ENCODE assay signal across 9 cellular contexts in genomic region chr2:27955762-27956161, GRCh38.
DNase-seq lines count a peak whose midpoint lies in the region; ATAC-seq and TF ChIP-seq lines count a peak whose summit lies in the region.
"Had no signal": no experiment of that assay in that cellular context is flagged by ENCODE, and none has a peak within 500 bp of the region (broad histone marks: within the 10 kb centered on the region; RNA-seq: fewer than 3 reads in every experiment).

No MANE protein-coding gene starts in this region.

- DNase-seq in DND-41: no peak
- DNase-seq in Panc1 (ENCODE audit: low read depth, low spot score): no peak
- no peak for DNase-seq in effector memory CD8-positive, alpha-beta T cell
- no peak for DNase-seq in sigmoid colon
- no peak for DNase-seq in NCI-H446 treated with DMSO at 0.1 percent for 48 hours (lab: John Stamatoyannopoulos, UW)
- no peak for DNase-seq in endodermal cell
- DNase-seq: foreskin melanocyte had no signal

- H2AFZ ChIP-seq in DND-41 (ENCODE audit: low read depth, low read length): 0 out of 2 replicates have a peak overlapping the region, but pooled peaks have one; percentile 7

- ATAC-seq in DND-41 (ENCODE audit: insufficient read depth, low read depth): no peak
- ATAC-seq in Panc1: no peak
- no peak for ATAC-seq in effector memory CD8-positive, alpha-beta T cell (replicated peaks)
- ATAC-seq in HG03378 (IDR thresholded peaks at IDR 0.05; ENCODE audit: unreplicated experiment): no peak
- ATAC-seq in HG02870 (IDR thresholded peaks at IDR 0.05; ENCODE audit: unreplicated experiment): no peak

- H3K9ac ChIP-seq in DND-41 (ENCODE audit: low read depth, low read length) (peak overlapping the region; percentile 47), endodermal cell (ENCODE audit: extremely low read depth, low read length, poor library complexity, severe bottlenecking) (no peak overlapping the region)

- no peak for TF ChIP-seq EP300 in sigmoid colon (IDR thresholded peaks at IDR 0.05)

- peak overlapping the region; percentile 56 for H3K4me2 ChIP-seq in DND-41 (ENCODE audit: insufficient read depth, low read length)

- no peaks in the 10 kb centered on the region for H3K27me3 ChIP-seq in DND-41 (ENCODE audit: insufficient read depth, low read length, poor library complexity)
- H3K27me3 ChIP-seq in Panc1 (ENCODE audit: control insufficient read depth, insufficient read depth, low read length): no peaks in the 10 kb centered on the region
- no peaks in the 10 kb centered on the region for H3K27me3 ChIP-seq in sigmoid colon
- H3K27me3 ChIP-seq in endodermal cell (ENCODE audit: control insufficient read depth, insufficient read depth, low read length, poor library complexity, severe bottlenecking): no peaks in the 10 kb centered on the region

- POLR2A ChIA-PET in Panc1 (lab: Charles Lee): no interaction called here

- no peaks in the 10 kb centered on the region for H3K9me3 Mint-ChIP-seq in effector memory CD8-positive, alpha-beta T cell
- H3K9me3 Mint-ChIP-seq in endodermal cell: peaks cover 9% of the 10 kb centered on the region

- intact Hi-C loops in Panc1 (cut with micrococcal nuclease; ENCODE audit: unreplicated experiment) (loop anchor here (10.0 kb wide), 1 partner anchor 439 kb away; the partner anchor contains the start of gene FOSL2), sigmoid colon (cut with DNase I) (loop anchor here (5.0 kb wide), 1 partner anchor 437 kb away; the partner anchor contains the start of gene FOSL2)

- 0 out of 4 replicates have a peak overlapping the region, but pooled peaks of 1 of the 2 experiments have one; percentile 25 for H3K4me3 ChIP-seq in DND-41 (ENCODE audit: low read depth in 1 of 2, low read length in 2 of 2)
- H3K4me3 ChIP-seq in Panc1 (ENCODE audit: low read depth in 2 of 2, low read length in 2 of 2): no peak overlapping the region
- no peak overlapping the region for H3K4me3 ChIP-seq in sigmoid colon
- no peak overlapping the region for H3K4me3 ChIP-seq in endodermal cell (ENCODE audit: low read length)

- no peak for TF ChIP-seq POLR2A in sigmoid colon (IDR thresholded peaks at IDR 0.05)

- H3K4me1 ChIP-seq in DND-41 (ENCODE audit: insufficient read depth, low read length) (peaks cover 88% of the 10 kb centered on the region), Panc1 (ENCODE audit: control insufficient read depth, insufficient read depth, low read length) (peaks cover 20% of the 10 kb centered on the region), sigmoid colon (peaks cover 0 to 57% (median 42%) of the 10 kb centered on the region in 4 donors), endodermal cell (ENCODE audit: control insufficient read depth, insufficient read depth, low read length) (no peaks in the 10 kb centered on the region)

- TF ChIP-seq CTCF in DND-41 (IDR thresholded peaks at IDR 0.05; ENCODE audit: borderline replicate concordance, extremely low read depth, low read length, poor library complexity, severe bottlenecking) (no peak), Panc1 (IDR thresholded peaks at IDR 0.05) (no peak), sigmoid colon (IDR thresholded peaks at IDR 0.05) (no peak), endodermal cell (conservative IDR thresholded peaks at IDR 0.05) (no peak)

- WGBS in sigmoid colon, 2 donors: 80 to 84% methylated on average over 3 of the region's 3 CpGs
- WGBS in endodermal cell (ENCODE audit: insufficient coverage in 1 of 2, insufficient read length in 1 of 2), 2 experiments: 100% methylated on average over 2 to 3 of the region's 3 CpGs

- H3K79me2 ChIP-seq in DND-41 (ENCODE audit: insufficient read depth, low read length): peaks cover 64% of the 10 kb centered on the region

- no peaks in the 10 kb centered on the region for H4K20me1 ChIP-seq in DND-41 (ENCODE audit: insufficient read depth, low read length)

- CTCF ChIA-PET in Panc1 (lab: Charles Lee): no interaction called here

- H3K36me3 ChIP-seq in DND-41 (ENCODE audit: insufficient read depth, low read length) (no peaks in the 10 kb centered on the region), Panc1 (ENCODE audit: control insufficient read depth, insufficient read depth, low read length) (no peaks in the 10 kb centered on the region), sigmoid colon (no peaks in the 10 kb centered on the region), endodermal cell (ENCODE audit: control insufficient read depth, insufficient read depth, low read length) (no peaks in the 10 kb centered on the region)

- in situ Hi-C loops in Panc1 (cut with HindIII; ENCODE audit: low pct_unique_long_range_greater_than_20kb, low sequenced_read_pairs): no loop called here

- H3K9me3 ChIP-seq in DND-41 (ENCODE audit: insufficient read depth, low read length, severe bottlenecking) (peaks cover 3% of the 10 kb centered on the region), Panc1 (ENCODE audit: control insufficient read depth, insufficient read depth, low read depth, low read length) (peaks cover 5% of the 10 kb centered on the region; the same call in 1 of the 2 replicates), sigmoid colon (no peaks in the 10 kb centered on the region), endodermal cell (ENCODE audit: control insufficient read depth, low read length) (no peaks in the 10 kb centered on the region)

- H3K27ac ChIP-seq in DND-41 (ENCODE audit: low read length): peak overlapping the region; percentile 91
- H3K27ac ChIP-seq in Panc1 (ENCODE audit: low read length): peak overlapping the region; percentile 74
- H3K27ac ChIP-seq in sigmoid colon: peak overlapping the region; percentile 47 to 73 (median 66)
- H3K27ac ChIP-seq in endodermal cell (ENCODE audit: low read depth, low read length): no peak overlapping the region

- H3K27ac Mint-ChIP-seq in effector memory CD8-positive, alpha-beta T cell: peak overlapping the region; percentile 10 to 90
- H3K27ac Mint-ChIP-seq in endodermal cell: no peak overlapping the region

- no peaks in the 10 kb centered on the region for H3K27me3 Mint-ChIP-seq in effector memory CD8-positive, alpha-beta T cell
- H3K27me3 Mint-ChIP-seq in endodermal cell (ENCODE audit: insufficient read depth): no peaks in the 10 kb centered on the region

- no peaks in the 10 kb centered on the region for H3K36me3 Mint-ChIP-seq in effector memory CD8-positive, alpha-beta T cell (ENCODE audit: insufficient read depth)
- no peaks in the 10 kb centered on the region for H3K36me3 Mint-ChIP-seq in endodermal cell (ENCODE audit: low read depth)

- peaks cover 44 to 59% of the 10 kb centered on the region in 2 donors for H3K4me1 Mint-ChIP-seq in effector memory CD8-positive, alpha-beta T cell (ENCODE audit: low read depth in 2 of 2)
- peaks cover 6% of the 10 kb centered on the region for H3K4me1 Mint-ChIP-seq in endodermal cell

- BruUV-seq in Panc1 (replicated peaks; lab: Mats Ljungman, UMichigan): no TSS peak

- H3K4me3 Mint-ChIP-seq in effector memory CD8-positive, alpha-beta T cell: peak overlapping the region; percentile 40 to 59
- H3K4me3 Mint-ChIP-seq in endodermal cell: no peak overlapping the region
